Comparison of ENCODE assay signal across 13 cellular contexts in genomic region chr1:12546771-12547585, GRCh38.
DNase-seq lines count a peak whose midpoint lies in the region; ATAC-seq and TF ChIP-seq lines count a peak whose summit lies in the region.
"Had no signal": no experiment of that assay in that cellular context is flagged by ENCODE, and none has a peak within 500 bp of the region (broad histone marks: within the 10 kb centered on the region; RNA-seq: fewer than 3 reads in every experiment).

No MANE protein-coding gene starts in this region.

- peaks cover 40% of the 10 kb centered on the region for H3K4me1 ChIP-seq in vagina

- H3K4me3 ChIP-seq in vagina, result no peak overlapping the region
- H3K4me3 ChIP-seq: MG63 had no signal

- H3K27ac Mint-ChIP-seq in osteocyte (ENCODE audit: unreplicated experiment) (peak overlapping the region; percentile 31), T-helper 17 cell (no peak overlapping the region)
- no peak overlapping the region for H3K27ac Mint-ChIP-seq in CD4-positive, alpha-beta T cell
- H3K27ac Mint-ChIP-seq: CD8-positive, alpha-beta T cell had no signal

- H3K27me3 Mint-ChIP-seq in osteocyte (ENCODE audit: unreplicated experiment) (no peaks in the 10 kb centered on the region), T-helper 17 cell (peaks cover 5% of the 10 kb centered on the region)
- H3K27me3 Mint-ChIP-seq in CD4-positive, alpha-beta T cell, result no peaks in the 10 kb centered on the region

- H3K9me3 ChIP-seq in vagina, result no peaks in the 10 kb centered on the region
- H3K9me3 ChIP-seq in CD4-positive, alpha-beta T cell (ENCODE audit: control insufficient read depth, low read length), result no peaks in the 10 kb centered on the region
- no peaks in the 10 kb centered on the region for H3K9me3 ChIP-seq in T-helper 17 cell (ENCODE audit: control insufficient read depth, low read length, poor library complexity, severe bottlenecking)
- H3K9me3 ChIP-seq: MG63 had no signal

- POLR2A ChIA-PET in CD4-positive, alpha-beta T cell (lab: Charles Lee), result no interaction called here

- ATAC-seq in Right ventricle myocardium superior (ENCODE audit: poor library complexity), result peak; percentile 73
- no peak for ATAC-seq in CD4-positive, alpha-beta T cell (ENCODE audit: poor library complexity)
- no peak for ATAC-seq in T-helper 17 cell
- ATAC-seq: CD8-positive, alpha-beta T cell had no signal

- H3K4me3 Mint-ChIP-seq in osteocyte (ENCODE audit: unreplicated experiment) (no peak overlapping the region), T-helper 17 cell (no peak overlapping the region)
- H3K4me3 Mint-ChIP-seq in CD4-positive, alpha-beta T cell, result no peak overlapping the region
- H3K4me3 Mint-ChIP-seq: CD8-positive, alpha-beta T cell had no signal

- no peaks in the 10 kb centered on the region for H3K27me3 ChIP-seq in vagina
- H3K27me3 ChIP-seq in CD4-positive, alpha-beta T cell (ENCODE audit: control insufficient read depth, insufficient read depth, low read length), result no peaks in the 10 kb centered on the region
- H3K27me3 ChIP-seq: MG63 had no signal

- peak overlapping the region; percentile 87 for H3K27ac ChIP-seq in vagina
- H3K27ac ChIP-seq in CD4-positive, alpha-beta T cell (ENCODE audit: low read depth, low read length), result no peak overlapping the region

- peak; percentile 30 for DNase-seq in activated effector memory CD4-positive, alpha-beta T cell treated with anti-CD3 and anti-CD28 coated beads, Interleukin-2, amount 50 U/mL, for 16 hours
- no peak for DNase-seq in activated effector memory CD4-positive, alpha-beta T cell treated with Interleukin-2 at 50 U/mL for 16 hours
- peak; percentile 90 for DNase-seq in Right ventricle myocardium superior
- DNase-seq in osteocyte (ENCODE audit: extremely low spot score, unreplicated experiment), result no peak
- DNase-seq in vagina (ENCODE audit: extremely low spot score in 2 of 2), result no peak
- DNase-seq in CD4-positive, alpha-beta T cell, result no peak
- DNase-seq in NCI-H524 treated with DMSO at 0.1 percent for 48 hours (lab: John Stamatoyannopoulos, UW), result no peak
- no peak for DNase-seq in T-helper 17 cell
- DNase-seq: activated CD4-positive, alpha-beta T cell treated with anti-CD3 and anti-CD28 coated beads for 48 hours; CD8-positive, alpha-beta T cell; mesenchymal stem cell; MG63; T-helper 9 cell had no signal

- intact Hi-C loops in Right ventricle myocardium superior (cut with DNase I), result no loop called here
- intact Hi-C loops in vagina (cut with DNase I), result loop anchor here (1.0 to 10.0 kb wide), 3 partner anchors 20 to 232 kb away; no protein-coding TSS in a partner anchor
- intact Hi-C loops in CD4-positive, alpha-beta T cell (cut with DNase I, micrococcal nuclease), result no loop called here

- no peaks in the 10 kb centered on the region for H3K36me3 Mint-ChIP-seq in osteocyte (ENCODE audit: unreplicated experiment)
- no peaks in the 10 kb centered on the region for H3K36me3 Mint-ChIP-seq in CD4-positive, alpha-beta T cell (ENCODE audit: low read depth)
- H3K36me3 Mint-ChIP-seq in T-helper 17 cell (ENCODE audit: low read depth), result no peaks in the 10 kb centered on the region
- H3K36me3 Mint-ChIP-seq: CD8-positive, alpha-beta T cell had no signal

- CTCF ChIA-PET in CD4-positive, alpha-beta T cell (lab: Charles Lee), result no interaction called here

- H3K4me1 Mint-ChIP-seq in osteocyte (ENCODE audit: unreplicated experiment), result peaks cover 38% of the 10 kb centered on the region
- H3K4me1 Mint-ChIP-seq in CD4-positive, alpha-beta T cell (ENCODE audit: low read depth), result peaks cover 5% of the 10 kb centered on the region
- peaks cover 11% of the 10 kb centered on the region for H3K4me1 Mint-ChIP-seq in T-helper 17 cell

- H3K9me3 Mint-ChIP-seq in osteocyte (ENCODE audit: unreplicated experiment), result no peaks in the 10 kb centered on the region
- no peaks in the 10 kb centered on the region for H3K9me3 Mint-ChIP-seq in CD4-positive, alpha-beta T cell
- H3K9me3 Mint-ChIP-seq: CD8-positive, alpha-beta T cell had no signal

- no peaks in the 10 kb centered on the region for H3K36me3 ChIP-seq in vagina
- H3K36me3 ChIP-seq: MG63 had no signal

- no peak for TF ChIP-seq CTCF in osteocyte (IDR thresholded peaks at IDR 0.05)
- no peak for TF ChIP-seq CTCF in vagina (IDR thresholded peaks at IDR 0.05)
- no peak for TF ChIP-seq CTCF in CD4-positive, alpha-beta T cell (IDR thresholded peaks at IDR 0.05)

- no peak for TF ChIP-seq POLR2A in vagina (IDR thresholded peaks at IDR 0.05)

Comparison
In these comparisons a context has a peak if more than half of its experiments do, and no peak if none do; other contexts are left out.
1. DNase-seq: peak in activated effector memory CD4-positive, alpha-beta T cell treated with anti-CD3 and anti-CD28 coated beads, Interleukin-2, amount 50 U/mL, for 16 hours (single experiment) and Right ventricle myocardium superior (single experiment); none in activated effector memory CD4-positive, alpha-beta T cell treated with Interleukin-2 at 50 U/mL for 16 hours (single experiment), osteocyte (single experiment), vagina (0 of 2), CD4-positive, alpha-beta T cell (0 of 10), NCI-H524 treated with DMSO at 0.1 percent for 48 hours (single experiment) and T-helper 17 cell (0 of 3).